ENCODE assay signal across 22 cellular contexts in the genomic region with DNA sequence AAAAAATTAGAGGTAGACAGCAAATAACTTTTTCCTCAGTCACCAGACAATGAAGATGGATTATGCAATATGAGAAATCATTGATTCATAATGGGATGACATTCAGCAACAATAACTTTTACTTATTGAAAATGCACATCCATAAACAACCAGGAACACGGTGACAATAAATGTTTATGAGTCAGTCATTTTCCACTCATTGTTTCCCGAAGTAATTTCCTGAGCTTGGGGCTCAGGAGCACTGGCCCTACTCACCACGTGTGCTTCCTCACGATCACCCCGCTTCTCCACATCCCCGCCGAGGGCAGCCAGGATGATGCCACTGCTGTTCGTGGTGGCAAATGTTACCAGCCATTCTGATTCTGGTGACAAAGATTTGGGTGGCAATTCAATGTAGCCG.
DNase-seq lines count a peak whose midpoint lies in the region; ATAC-seq and TF ChIP-seq lines count a peak whose summit lies in the region.
"Had no signal": no experiment of that assay in that cellular context is flagged by ENCODE, and none has a peak within 500 bp of the region (broad histone marks: within the 10 kb centered on the region; RNA-seq: fewer than 3 reads in every experiment).

No MANE protein-coding gene starts in this region.

- no peak overlapping the region for H3K4me3 Mint-ChIP-seq in MCF 10A (ENCODE audit: unreplicated experiment)
- H3K4me3 Mint-ChIP-seq: B cell, H9 had no signal

- no peaks in the 10 kb centered on the region for H3K27me3 Mint-ChIP-seq in MCF 10A (ENCODE audit: insufficient read depth, unreplicated experiment)
- H3K27me3 Mint-ChIP-seq: B cell had no signal

- H3K4me3 ChIP-seq in breast epithelium (no peak overlapping the region), brain microvascular endothelial cell (ENCODE audit: low read depth, low read length) (no peak overlapping the region), subcutaneous abdominal adipose tissue (ENCODE audit: low read depth in 1 of 5, low read length in 5 of 5) (peak overlapping the region in 3 of 5 donors; percentile 3 to 32 (median 18))
- H3K4me3 ChIP-seq: MG63, SK-N-MC had no signal

- H3K27me3 ChIP-seq in breast epithelium (no peaks in the 10 kb centered on the region), brain microvascular endothelial cell (replicated peaks) (no peaks in the 10 kb centered on the region), subcutaneous abdominal adipose tissue (ENCODE audit: control insufficient read depth in 5 of 5, insufficient read depth in 4 of 5, low read length in 5 of 5) (no peaks in the 10 kb centered on the region), foreskin keratinocyte (no peaks in the 10 kb centered on the region)
- H3K27me3 ChIP-seq: MG63 had no signal

- TF ChIP-seq POLR2A in breast epithelium (IDR thresholded peaks at IDR 0.05): no peak

- intact Hi-C loops in MCF 10A (cut with micrococcal nuclease) (no loop called here), breast epithelium (cut with DNase I; ENCODE audit: low total_unique reads) (no loop called here)

- H3K9ac ChIP-seq in subcutaneous abdominal adipose tissue (ENCODE audit: low read length in 5 of 5): no peak overlapping the region

- H3K4me1 Mint-ChIP-seq in MCF 10A (ENCODE audit: insufficient read depth, unreplicated experiment): peaks cover 24% of the 10 kb centered on the region
- H3K4me1 Mint-ChIP-seq: B cell, H9 had no signal

- peaks cover 6% of the 10 kb centered on the region for H3K36me3 ChIP-seq in breast epithelium
- H3K36me3 ChIP-seq in brain microvascular endothelial cell (replicated peaks): peaks cover 2% of the 10 kb centered on the region
- no peaks in the 10 kb centered on the region for H3K36me3 ChIP-seq in subcutaneous abdominal adipose tissue (ENCODE audit: control insufficient read depth in 5 of 5, insufficient read depth in 5 of 5, low read length in 5 of 5)
- H3K36me3 ChIP-seq: MG63 had no signal

- H3K9me3 Mint-ChIP-seq in MCF 10A (ENCODE audit: unreplicated experiment): no peaks in the 10 kb centered on the region

- no peak for ATAC-seq in foreskin keratinocyte
- no peak for ATAC-seq in HG03342 (IDR thresholded peaks at IDR 0.05; ENCODE audit: unreplicated experiment)

- DNase-seq in MCF 10A (ENCODE audit: unreplicated experiment) (no peak), breast epithelium (ENCODE audit: low spot score in 2 of 2) (no peak), brain microvascular endothelial cell (no peak), kidney tubule cell (ENCODE audit: low spot score) (peak; percentile 8), foreskin keratinocyte (no peak)
- DNase-seq in activated CD8-positive, alpha-beta memory T cell treated with anti-CD3 and anti-CD28 coated beads for 24 hours: no peak
- DNase-seq: DMS79 treated with DMSO at 0.1 percent for 48 hours; H9; MG63; NCI-H1092; NCI-H1436 treated with DMSO at 0.1 percent for 48 hours; NCI-H2029 treated with DMSO at 0.1 percent for 48 hours; NCI-H2171 treated with DMSO at 0.1 percent for 48 hours; NCI-H510A; NCI-H748 treated with DMSO at 0.1 percent for 48 hours; NK-92 treated with Interleukin-12 subunit alpha and Interleukin-12 subunit beta, amount 100 ng/mL, for 24 hours; SHP77 had no signal

- in situ Hi-C loops in brain microvascular endothelial cell (cut with HindIII; ENCODE audit: low pct_ligation_motif_present, low sequenced_read_pairs): no loop called here

- CTCF ChIA-PET in MCF 10A (lab: Yijun Ruan, JAX): interaction anchor here (1.2 kb wide), 1 partner anchor 16 kb away, joined by 4 read pairs; no protein-coding TSS in a partner anchor

- POLR2A ChIA-PET in MCF 10A (lab: Yijun Ruan, JAX): interaction anchor here (3.9 kb wide), 1 partner anchor 33 kb away, joined by 23 read pairs; no protein-coding TSS in a partner anchor

- H3K36me3 Mint-ChIP-seq in MCF 10A (ENCODE audit: insufficient read depth, unreplicated experiment): peaks cover 7% of the 10 kb centered on the region

- no TSS peak for BruUV-seq in MCF 10A (replicated peaks; lab: Mats Ljungman, UMichigan)

- H3K27ac ChIP-seq in breast epithelium (no peak overlapping the region), brain microvascular endothelial cell (peak overlapping the region; percentile 50), subcutaneous abdominal adipose tissue (ENCODE audit: low read depth, low read length) (peak overlapping the region; percentile 25), foreskin keratinocyte (no peak overlapping the region)
- H3K27ac ChIP-seq: 22Rv1, SK-N-MC had no signal

- H3K9me3 ChIP-seq in breast epithelium (no peaks in the 10 kb centered on the region), subcutaneous abdominal adipose tissue (ENCODE audit: control insufficient read depth in 5 of 5, low read length in 5 of 5) (peaks cover 0 to 10% (median 0%) of the 10 kb centered on the region in 5 donors)
- H3K9me3 ChIP-seq: MG63 had no signal

- peak overlapping the region; percentile 24 for H3K27ac Mint-ChIP-seq in MCF 10A (ENCODE audit: low read depth, unreplicated experiment)
- H3K27ac Mint-ChIP-seq: B cell, H9 had no signal

- TF ChIP-seq CTCF in MCF 10A (IDR thresholded peaks at IDR 0.05; ENCODE audit: unreplicated experiment): no peak
- TF ChIP-seq CTCF in breast epithelium (IDR thresholded peaks at IDR 0.05): no peak
- no peak for TF ChIP-seq CTCF in brain microvascular endothelial cell (IDR thresholded peaks at IDR 0.05; ENCODE audit: low read depth, low read length, missing control alignments)
- no peak for TF ChIP-seq CTCF in foreskin keratinocyte (conservative IDR thresholded peaks at IDR 0.05)

- H3K4me1 ChIP-seq in breast epithelium: no peaks in the 10 kb centered on the region
- peaks cover 0 to 21% (median 0%) of the 10 kb centered on the region in 5 donors for H3K4me1 ChIP-seq in subcutaneous abdominal adipose tissue (ENCODE audit: control insufficient read depth in 5 of 5, insufficient read depth in 5 of 5, low read length in 5 of 5)
- peaks cover 12% of the 10 kb centered on the region for H3K4me1 ChIP-seq in foreskin keratinocyte

Comparison
In these comparisons a context has a peak if more than half of its experiments do, and no peak if none do; other contexts are left out.
1. H3K27ac ChIP-seq: peak in brain microvascular endothelial cell (single experiment) and subcutaneous abdominal adipose tissue (single experiment); none in breast epithelium (0 of 2) and foreskin keratinocyte (single experiment).
2. H3K4me3 ChIP-seq: peak in subcutaneous abdominal adipose tissue (3 of 5); none in breast epithelium (0 of 3) and brain microvascular endothelial cell (single experiment).